In the genomic region with DNA sequence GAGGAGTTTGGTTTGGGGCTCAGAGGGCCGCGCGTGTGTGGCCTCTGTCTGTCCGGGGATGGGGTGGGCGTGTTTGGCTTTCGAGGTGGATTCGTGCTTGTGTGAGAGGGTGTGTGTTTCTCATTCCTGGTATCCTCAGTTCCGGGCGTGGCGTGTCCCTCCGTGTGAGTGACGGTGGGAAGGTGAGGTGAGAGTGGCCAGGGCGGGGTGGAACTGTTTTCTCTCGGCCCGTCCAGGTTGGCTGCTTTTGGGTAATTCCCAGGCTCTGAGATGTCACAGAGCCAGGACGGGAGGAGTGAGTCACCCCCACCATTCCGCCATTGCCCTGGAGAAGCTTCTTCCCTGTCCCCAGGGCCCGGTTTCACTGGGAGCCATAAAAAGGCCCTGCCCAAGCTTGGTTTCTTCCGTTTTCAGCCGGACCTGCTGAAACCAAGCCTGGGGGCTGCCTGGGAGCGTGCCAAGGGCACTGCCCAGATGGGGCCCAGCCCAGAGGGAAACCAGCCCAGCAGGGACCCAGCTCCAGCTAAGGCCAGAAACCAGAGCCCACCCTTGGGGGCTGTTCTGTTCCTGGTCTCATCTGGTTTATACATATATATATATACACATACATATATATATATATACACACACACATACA, we compare ENCODE assay signal across 15 cellular contexts. TPM values are rescaled to one million over a fixed set of nuclear protein-coding genes. Genes with fewer than 3 reads are reported as not detected.
DNase-seq lines count a peak whose midpoint lies in the region; ATAC-seq and TF ChIP-seq lines count a peak whose summit lies in the region.
"Had no signal": no experiment of that assay in that cellular context is flagged by ENCODE, and none has a peak within 500 bp of the region (broad histone marks: within the 10 kb centered on the region; RNA-seq: fewer than 3 reads in every experiment).

No MANE protein-coding gene starts in this region.

- TSS peak; percentile 62 for BruUV-seq in PC-9 (replicated peaks; lab: Mats Ljungman, UMichigan)

- peak; percentile 81 for DNase-seq in Daoy (ENCODE audit: low read depth)
- peak; percentile 84 to 87 for DNase-seq in PC-9
- peak; percentile 72 for DNase-seq in renal cortical epithelial cell (ENCODE audit: low read depth)
- no peak for DNase-seq in activated T-cell treated with anti-CD3 and anti-CD28 coated beads for 4 hours
- no peak for DNase-seq in NCI-H2081 treated with DMSO at 0.1 percent for 48 hours (lab: John Stamatoyannopoulos, UW)
- no peak for DNase-seq in SKM-1 treated with dmso at 0.1 percent for 144 hours (lab: John Stamatoyannopoulos, UW; ENCODE audit: unreplicated experiment)
- DNase-seq: activated B cell treated with CpG ODN at 0.5 μM for 24 hours, KBM-7, NCI-H187 treated with DMSO at 0.1 percent for 48 hours, uterus had no signal

- H3F3A ChIP-seq in PC-9 (ENCODE audit: insufficient read depth, low read depth): peaks cover 24% of the 10 kb centered on the region; the same call in 1 of the 2 replicates

- H3K27ac ChIP-seq in PC-9 (peak overlapping the region; percentile 90), esophagus (ENCODE audit: low read depth in 2 of 2, low read length in 1 of 2) (peak overlapping the region; percentile 41 to 75)
- H3K27ac ChIP-seq: esophagus muscularis mucosa, uterus had no signal

- H3K79me2 ChIP-seq in PC-9 (ENCODE audit: low read depth): no peaks in the 10 kb centered on the region

- peak overlapping the region; percentile 62 for H3K4me2 ChIP-seq in PC-9

- H4K20me1 ChIP-seq in PC-9 (ENCODE audit: insufficient read depth): no peaks in the 10 kb centered on the region

- H2AFZ ChIP-seq in PC-9: peak overlapping the region; percentile 55; the same call in 1 of the 2 replicates

- H3K36me3 ChIP-seq in PC-9 (ENCODE audit: low read depth) (no peaks in the 10 kb centered on the region), esophagus (ENCODE audit: control insufficient read depth in 2 of 2, insufficient read depth in 2 of 2, low read length in 1 of 2) (no peaks in the 10 kb centered on the region)
- H3K36me3 ChIP-seq: esophagus muscularis mucosa, uterus had no signal

- TF ChIP-seq CTCF in PC-9 (conservative IDR thresholded peaks at IDR 0.05): no peak

- H3K9me3 ChIP-seq in PC-9 (ENCODE audit: insufficient read depth, low read depth) (no peaks in the 10 kb centered on the region), esophagus (ENCODE audit: control insufficient read depth in 2 of 2, insufficient read depth in 1 of 2, low read depth in 1 of 2, low read length in 1 of 2) (no peaks in the 10 kb centered on the region)
- H3K9me3 ChIP-seq: esophagus muscularis mucosa, uterus had no signal

- 57 to 60% methylated on average over 21 of the region's 21 CpGs for WGBS in esophagus, 2 donors

- CTCF ChIA-PET in PC-9 (lab: Charles Lee): interaction anchor here (0.8 to 1.0 kb wide), 2 partner anchors 13 to 20 kb away, joined by 3 to 4 read pairs; no protein-coding TSS in a partner anchor

- intact Hi-C loops in PC-9 (cut with micrococcal nuclease; ENCODE audit: unreplicated experiment): loop anchor here (1.0 kb wide), 3 partner anchors 15 to 66 kb away; no protein-coding TSS in a partner anchor

- no peaks in the 10 kb centered on the region for H3K9me2 ChIP-seq in PC-9 (ENCODE audit: insufficient read depth)

- H3K4me1 ChIP-seq in PC-9 (replicated peaks; ENCODE audit: insufficient read depth) (peaks cover 18% of the 10 kb centered on the region), esophagus (ENCODE audit: control insufficient read depth in 2 of 2, insufficient read depth in 2 of 2, low read length in 1 of 2) (peaks cover 0 to 3% of the 10 kb centered on the region in 2 donors)
- H3K4me1 ChIP-seq: uterus had no signal

- no peak overlapping the region for H3K4me3 ChIP-seq in PC-9
- H3K4me3 ChIP-seq in esophagus (ENCODE audit: low read depth in 1 of 2, low read length in 2 of 2): no peak overlapping the region
- H3K4me3 ChIP-seq: esophagus muscularis mucosa, uterus had no signal

- H3K27me3 ChIP-seq in PC-9 (ENCODE audit: insufficient read depth, low read depth) (no peaks in the 10 kb centered on the region), esophagus (ENCODE audit: control insufficient read depth in 1 of 2, insufficient read depth in 2 of 2, low read length in 2 of 2) (no peaks in the 10 kb centered on the region)
- H3K27me3 ChIP-seq: uterus had no signal

- no peak for ATAC-seq in HG03175 (IDR thresholded peaks at IDR 0.05; ENCODE audit: unreplicated experiment)
- ATAC-seq: activated naive CD4-positive, alpha-beta T cell treated with anti-CD3 and anti-CD28 coated beads, Interleukin-2, amount 50 U/mL, for 72 hours had no signal

- POLR2A ChIA-PET in PC-9 (lab: Charles Lee; ENCODE audit: unreplicated experiment): interaction anchor here (0.6 to 1.2 kb wide), 11 partner anchors 13 to 231 kb away, joined by 3 to 20 read pairs (median 4); a partner anchor contains a TSS

RNA-seq across cellular contexts. Expression of a gene that starts 21.2 kb away (rescaled TPM):
- 0.15 and 1.4 TPM in 2 replicates for total RNA-seq in Daoy (2014; rRNA removed; shearing (Covaris generic))
- total RNA-seq in PC-9 (2021) (498 and 602 TPM in 2 replicates), renal cortical epithelial cell (186 and 689 TPM in 2 replicates)
- polyA plus RNA-seq in esophagus: 100 to 1,000 TPM; 124 to 233 TPM
- total RNA-seq: activated B cell treated with CpG ODN at 0.5 μM for 24 hours had no signal

RNA-seq across cellular contexts. Expression of a gene that starts 32.7 kb away (rescaled TPM):
- total RNA-seq in Daoy (2014; rRNA removed; shearing (Covaris generic)): 0.48 and 2.3 TPM in 2 replicates
- total RNA-seq in PC-9 (2021): 23.2 and 34.7 TPM in 2 replicates
- polyA plus RNA-seq in esophagus: 1 to 10 TPM in 1 of 2 donors, under 1 TPM in 1; 0.45 to 1.1 TPM
- total RNA-seq in renal cortical epithelial cell: 1.4 and 12.0 TPM in 2 replicates
- total RNA-seq: mononuclear cell had no signal

RNA-seq across cellular contexts. Expression of a gene that starts 39.5 kb away (rescaled TPM):
- total RNA-seq in Daoy (2014; rRNA removed; shearing (Covaris generic)): 0.11 TPM in 1 of 2 replicates, not detected in the other
- total RNA-seq in PC-9 (2021) (31.3 and 45.2 TPM in 2 replicates), renal cortical epithelial cell (10.8 and 11.6 TPM in 2 replicates)
- polyA plus RNA-seq in esophagus: under 1 TPM; 0.14 to 0.26 TPM
- total RNA-seq: activated B cell treated with CpG ODN at 0.5 μM for 24 hours; activated naive CD4-positive, alpha-beta T cell treated with anti-CD3 and anti-CD28 coated beads, Interleukin-2, amount 50 U/mL, for 72 hours; mononuclear cell had no signal

RNA-seq across cellular contexts. Expression of a gene that starts 51.4 kb away (rescaled TPM):
- total RNA-seq in Daoy (2014; rRNA removed; shearing (Covaris generic)): 0.69 and 1.5 TPM in 2 replicates
- total RNA-seq in PC-9 (2021) (0.48 and 0.72 TPM in 2 replicates), renal cortical epithelial cell (not detected in 2 replicates)
- polyA plus RNA-seq in esophagus: not detected
- total RNA-seq: activated B cell treated with CpG ODN at 0.5 μM for 24 hours; activated naive CD4-positive, alpha-beta T cell treated with anti-CD3 and anti-CD28 coated beads, Interleukin-2, amount 50 U/mL, for 72 hours; esophagus muscularis mucosa; mononuclear cell had no signal

Comparison
In these comparisons a context has a peak if more than half of its experiments do, and no peak if none do; other contexts are left out.
1. DNase-seq: peak in Daoy (single experiment), PC-9 (2 of 2) and renal cortical epithelial cell (single experiment); none in activated T-cell treated with anti-CD3 and anti-CD28 coated beads for 4 hours (single experiment), NCI-H2081 treated with DMSO at 0.1 percent for 48 hours (single experiment) and SKM-1 treated with dmso at 0.1 percent for 144 hours (single experiment).
2. RNA of a gene that starts 21.2 kb away (total RNA-seq): 498 to 602 TPM in PC-9 and 186 to 689 TPM in renal cortical epithelial cell; 0.15 to 1.4 TPM in Daoy; every median in the first group is over 10 times any median in the second.
3. RNA of a gene that starts 39.5 kb away (total RNA-seq): 31.3 to 45.2 TPM in PC-9 and 10.8 to 11.6 TPM in renal cortical epithelial cell; 0.11 TPM in Daoy; every median in the first group is over 10 times any median in the second.